ENCODE assay signal across 8 cellular contexts in the genomic region with DNA sequence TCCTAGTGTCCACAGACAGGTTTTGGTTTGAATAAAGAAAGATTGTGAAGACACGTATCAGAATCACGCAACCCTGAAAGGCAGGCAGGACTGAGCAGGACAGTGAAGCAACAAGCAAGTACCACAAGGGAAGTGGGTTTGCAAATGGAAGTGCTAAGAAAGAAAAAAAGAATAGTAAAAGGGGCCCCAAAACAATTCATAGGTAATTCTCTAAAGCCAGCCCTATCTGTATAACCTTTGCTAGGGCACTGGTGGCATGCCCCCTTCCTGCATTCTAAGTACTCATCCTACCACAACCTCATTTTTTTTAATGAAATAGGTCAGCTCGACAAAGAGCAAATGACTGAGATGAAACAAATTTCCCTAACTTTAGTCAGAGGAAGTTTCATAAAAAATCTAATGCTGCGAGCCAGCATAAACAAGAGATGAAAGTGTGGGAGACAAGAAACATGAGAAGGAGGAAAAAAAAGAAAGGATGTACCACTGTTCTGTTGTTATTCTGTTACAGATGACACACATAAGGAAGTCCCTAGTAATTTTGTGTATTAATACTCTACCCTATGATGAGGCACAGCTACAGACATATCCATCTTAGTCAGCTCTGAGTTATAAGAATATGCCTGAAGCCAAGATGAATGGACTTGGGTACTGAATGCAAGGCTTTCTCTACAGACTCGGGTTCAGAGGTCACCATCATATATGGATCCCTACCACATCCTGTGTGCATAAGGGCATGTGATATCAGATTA. TPM values are rescaled to one million over a fixed set of nuclear protein-coding genes. Genes with fewer than 3 reads are reported as not detected.
A peak's percentile ranks its signal among the peaks of the same experiment; 100 is the strongest.
DNase-seq lines count a peak whose midpoint lies in the region; ATAC-seq, FAIRE-seq and TF ChIP-seq lines count a peak whose summit lies in the region.

No MANE protein-coding gene starts in this region.

- H3K9me3 ChIP-seq in HAP-1: no peaks in the 10 kb centered on the region
- no peaks in the 10 kb centered on the region for H3K9me3 ChIP-seq in body of pancreas

- peak overlapping the region; percentile 80 for H3K27ac ChIP-seq in epithelial cell of prostate
- H3K27ac ChIP-seq in body of pancreas: no peak overlapping the region

- in situ Hi-C loops in HAP-1 (cut with MboI; ENCODE audit: low sequenced_read_pairs): no loop called here

- H3K4me3 ChIP-seq in HAP-1: no peak overlapping the region
- no peak overlapping the region for H3K4me3 ChIP-seq in body of pancreas

- DNase-seq in OCI-M1 (lab: John Stamatoyannopoulos, UW) (peak; percentile 21), epithelial cell of prostate (ENCODE audit: low read depth, low spot score) (peak; percentile 83), D721Med (ENCODE audit: insufficient read length, low spot score) (no peak), left lobe of liver (ENCODE audit: low spot score) (no peak), HAP-1 (ENCODE audit: low spot score in 2 of 2) (no peak), body of pancreas (no peak)

- ATAC-seq in GM18520 (IDR thresholded peaks at IDR 0.05; ENCODE audit: unreplicated experiment) (peak; percentile 58), HG02623 (IDR thresholded peaks at IDR 0.05; ENCODE audit: unreplicated experiment) (peak; percentile 74), left lobe of liver (no peak), body of pancreas (no peak)

- H3K36me3 ChIP-seq in HAP-1 (replicated peaks) (no peaks in the 10 kb centered on the region), body of pancreas (replicated peaks in 1 of 2; ENCODE audit: insufficient read depth in 1 of 2, low read depth in 2 of 2) (no peaks in the 10 kb centered on the region)

- no peaks in the 10 kb centered on the region for H3K27me3 ChIP-seq in HAP-1 (ENCODE audit: low read depth)
- H3K27me3 ChIP-seq in body of pancreas: no peaks in the 10 kb centered on the region

- intact Hi-C loops in body of pancreas (cut with DNase I): no loop called here

- 68 to 86% methylated on average over 5 of the region's 5 CpGs for WGBS in body of pancreas, 2 donors

- TF ChIP-seq POLR2A in body of pancreas (IDR thresholded peaks at IDR 0.05): no peak

- H3K4me1 ChIP-seq in HAP-1: no peaks in the 10 kb centered on the region
- no peaks in the 10 kb centered on the region for H3K4me1 ChIP-seq in body of pancreas

- no peak for FAIRE-seq in D721Med (lab: Jason Lieb, UNC)

- no peak for TF ChIP-seq CTCF in D721Med (IDR thresholded peaks at IDR 0.05; ENCODE audit: insufficient read depth, missing control alignments)
- TF ChIP-seq CTCF in body of pancreas (IDR thresholded peaks at IDR 0.05): no peak

RNA-seq across cellular contexts. Expression of a gene that starts 32.2 kb away (rescaled TPM):
- 1.8 TPM for total RNA-seq in left lobe of liver
- 1 to 10 TPM; 1.3 to 3.9 TPM for total RNA-seq in body of pancreas

Comparison
In these comparisons a context has a peak if more than half of its experiments do, and no peak if none do; other contexts are left out.
1. ATAC-seq: peak in GM18520 (single experiment) and HG02623 (single experiment); none in left lobe of liver (single experiment) and body of pancreas (single experiment).
2. DNase-seq: peak in OCI-M1 (single experiment) and epithelial cell of prostate (single experiment); none in D721Med (single experiment), left lobe of liver (single experiment), HAP-1 (0 of 2) and body of pancreas (0 of 4).